ENCODE assay signal across 1 cellular context in genomic region chr5:39411051-39411450, GRCh38.
TF ChIP-seq lines count a peak whose summit lies in the region.

No MANE protein-coding gene starts in this region.

TF ChIP-seq in GM23338, 12 proteins besides CTCF, POLR2A, EP300 and RAD21 (continued from another document):
- TF ChIP-seq REST (IDR thresholded peaks at IDR 0.05; ENCODE audit: unreplicated experiment) (no peak), EZH2phosphoT487 (IDR thresholded peaks at IDR 0.05; ENCODE audit: unreplicated experiment) (no peak)
TF ChIP-seq in GM23338: peak in this region for 0.
